8 cellular contexts compared by ENCODE assay signal in the genomic region with DNA sequence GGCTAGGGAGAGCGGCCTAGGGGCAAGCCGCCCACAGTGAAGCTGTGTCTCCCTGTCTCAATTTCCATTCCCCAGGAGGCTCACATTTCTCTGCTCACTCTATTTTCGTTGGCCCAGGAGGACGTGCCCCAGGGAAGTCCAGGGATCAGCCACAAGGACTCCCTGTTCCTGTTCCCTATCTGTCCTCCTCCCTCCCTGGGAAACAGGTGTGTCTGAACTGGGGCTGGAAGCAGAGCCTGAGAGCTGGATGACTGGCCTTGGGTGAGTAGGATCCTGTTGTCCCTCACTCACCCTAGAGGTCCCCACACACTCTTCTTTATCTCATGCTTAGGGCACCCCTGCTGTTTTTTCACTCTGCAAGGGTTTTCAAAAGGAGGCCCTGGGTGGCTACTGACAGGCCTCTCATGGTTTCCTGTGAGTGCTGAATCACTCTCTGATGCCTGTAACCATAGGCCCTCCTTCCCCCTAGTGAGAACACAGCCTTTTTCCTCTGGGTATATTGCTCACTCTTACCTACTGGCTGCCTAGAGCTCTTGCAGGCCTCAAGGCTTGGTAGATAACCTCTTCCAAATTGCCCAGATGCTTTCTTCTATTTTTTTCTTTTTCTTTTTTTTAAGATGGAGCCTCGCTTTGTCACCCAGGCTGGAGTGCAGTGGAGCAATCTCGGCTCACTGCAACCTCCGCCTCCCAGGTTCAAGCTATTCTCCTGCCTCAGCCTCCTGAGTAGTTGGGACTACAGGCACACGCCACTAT. TPM values are rescaled to one million over a fixed set of nuclear protein-coding genes. Genes with fewer than 3 reads are reported as not detected.
DNase-seq lines count a peak whose midpoint lies in the region; ATAC-seq and TF ChIP-seq lines count a peak whose summit lies in the region.

No MANE protein-coding gene starts in this region.

- peak overlapping the region; percentile 23 for H4K12ac ChIP-seq in trophoblast cell (ENCODE audit: low read depth, low read length)

- H2BK120ac ChIP-seq in trophoblast cell (ENCODE audit: insufficient read depth, low read length, poor library complexity), result no peak overlapping the region

- H3K9ac ChIP-seq in GM23248 (peak overlapping the region; percentile 51; the same call in 1 of the 2 replicates), trophoblast cell (ENCODE audit: low read length) (no peak overlapping the region), Karpas-422 (ENCODE audit: low read length) (no peak overlapping the region)

- H3K18ac ChIP-seq in trophoblast cell (ENCODE audit: low read length), result no peak overlapping the region

- H2AK5ac ChIP-seq in trophoblast cell (ENCODE audit: low read length), result no peak overlapping the region

- H3K9me3 ChIP-seq in GM23248 (ENCODE audit: low read depth) (no peaks in the 10 kb centered on the region), RWPE2 (ENCODE audit: severe bottlenecking) (no peaks in the 10 kb centered on the region), trophoblast cell (ENCODE audit: insufficient read depth, low read depth, low read length) (no peaks in the 10 kb centered on the region), Karpas-422 (ENCODE audit: low read length) (no peaks in the 10 kb centered on the region)

- peak overlapping the region; percentile 46 for H2BK12ac ChIP-seq in trophoblast cell (ENCODE audit: low read length)

- peaks cover 22% of the 10 kb centered on the region for H3K79me2 ChIP-seq in GM23248 (ENCODE audit: insufficient read depth)
- H3K79me2 ChIP-seq in trophoblast cell (ENCODE audit: control insufficient read depth, insufficient read depth, low read length, poor library complexity), result peaks cover 16% of the 10 kb centered on the region
- peaks cover 17% of the 10 kb centered on the region for H3K79me2 ChIP-seq in Karpas-422 (ENCODE audit: low read length)

- ATAC-seq in RWPE2 (ENCODE audit: low read depth) (peak; percentile 17; the same call in 1 of the 3 replicates), HG02642 (IDR thresholded peaks at IDR 0.05; ENCODE audit: poor library complexity, unreplicated experiment) (no peak), HG02973 (IDR thresholded peaks at IDR 0.05; ENCODE audit: unreplicated experiment) (no peak)

- H3K9me2 ChIP-seq in GM23248 (ENCODE audit: insufficient read depth) (no peaks in the 10 kb centered on the region), Karpas-422 (replicated peaks; ENCODE audit: insufficient read depth, low read length) (no peaks in the 10 kb centered on the region)

- peak overlapping the region; percentile 70 for H3K27ac ChIP-seq in GM23248
- H3K27ac ChIP-seq in RWPE2 (ENCODE audit: poor library complexity, severe bottlenecking), result peak overlapping the region; percentile 26
- H3K27ac ChIP-seq in trophoblast cell (ENCODE audit: low read depth, low read length), result peak overlapping the region; percentile 45
- H3K27ac ChIP-seq in Karpas-422 (ENCODE audit: low read length), result no peak overlapping the region

- H3K4me2 ChIP-seq in GM23248 (ENCODE audit: unreplicated experiment) (no peak overlapping the region), trophoblast cell (ENCODE audit: low read length) (no peak overlapping the region), Karpas-422 (ENCODE audit: low read depth, low read length, poor library complexity, severe bottlenecking) (no peak overlapping the region)

- peak overlapping the region; percentile 26 for H4K8ac ChIP-seq in trophoblast cell (ENCODE audit: low read depth, low read length)

- in situ Hi-C loops in GM23248 (cut with MboI), result no loop called here
- in situ Hi-C loops in ACHN (cut with HindIII; ENCODE audit: low pct_ligation_motif_present, low pct_unique_long_range_greater_than_20kb, low sequenced_read_pairs), result no loop called here

- peaks cover 18% of the 10 kb centered on the region; the same call in 1 of the 2 replicates for H3F3A ChIP-seq in GM23248 (ENCODE audit: insufficient read depth)

- no peak overlapping the region for H3K4ac ChIP-seq in trophoblast cell (ENCODE audit: low read depth, low read length)

- peak; percentile 85 for DNase-seq in GM23248
- no peak for DNase-seq in RWPE2 (ENCODE audit: low spot score)
- peak; percentile 77 for DNase-seq in brain pericyte (ENCODE audit: low read depth, low spot score)
- no peak for DNase-seq in trophoblast cell
- no peak for DNase-seq in ACHN
- no peak for DNase-seq in Karpas-422

- TF ChIP-seq CTCF in RWPE2 (IDR thresholded peaks at IDR 0.05; ENCODE audit: poor library complexity, severe bottlenecking), result no peak

- peaks cover 22% of the 10 kb centered on the region for H3K79me1 ChIP-seq in trophoblast cell (ENCODE audit: low read length)

- peak overlapping the region; percentile 45 for H4K91ac ChIP-seq in trophoblast cell (ENCODE audit: low read depth, low read length)

- H3K4me3 ChIP-seq in GM23248 (no peak overlapping the region), RWPE2 (ENCODE audit: severe bottlenecking) (no peak overlapping the region), trophoblast cell (ENCODE audit: low read depth, low read length) (no peak overlapping the region), Karpas-422 (ENCODE audit: low read length) (no peak overlapping the region)

- peak overlapping the region; percentile 1 for H2BK5ac ChIP-seq in trophoblast cell (ENCODE audit: low read depth, low read length, poor library complexity)

- H3K36me3 ChIP-seq in GM23248 (ENCODE audit: low read depth) (no peaks in the 10 kb centered on the region), RWPE2 (ENCODE audit: low read depth) (peaks cover 5% of the 10 kb centered on the region; the same call in 1 of the 2 replicates), trophoblast cell (ENCODE audit: control insufficient read depth in 1 of 2, insufficient read depth in 2 of 2, low read length in 2 of 2) (no peaks in the 10 kb centered on the region), Karpas-422 (ENCODE audit: insufficient read depth, low read length) (no peaks in the 10 kb centered on the region)

- 76% methylated on average over 8 of the region's 8 CpGs for WGBS in GM23248 (ENCODE audit: low coverage in 1 of 2, low lambda C conversion rate in 2 of 2, missing lambda C conversion rate in 2 of 2), 2 experiments
- WGBS in trophoblast cell (ENCODE audit: extremely low coverage, insufficient coverage, insufficient read length), result no CpG with 5 or more reads among the region's 8 CpGs

- H3K27me3 ChIP-seq in GM23248 (replicated peaks; ENCODE audit: insufficient read depth), result no peaks in the 10 kb centered on the region
- no peaks in the 10 kb centered on the region for H3K27me3 ChIP-seq in RWPE2 (ENCODE audit: insufficient read depth, poor library complexity, severe bottlenecking)
- no peaks in the 10 kb centered on the region for H3K27me3 ChIP-seq in trophoblast cell (ENCODE audit: insufficient read depth, low read length)
- 0 out of 2 replicates have a peak, but pooled peaks cover 4% of the 10 kb centered on the region for H3K27me3 ChIP-seq in Karpas-422 (ENCODE audit: low read length)

- no peaks in the 10 kb centered on the region for H4K20me1 ChIP-seq in GM23248 (ENCODE audit: insufficient read depth)
- H4K20me1 ChIP-seq in Karpas-422 (ENCODE audit: insufficient read depth, low read depth, low read length), result no peaks in the 10 kb centered on the region

- H2AFZ ChIP-seq in GM23248 (peak overlapping the region; percentile 59), trophoblast cell (ENCODE audit: insufficient read depth, low read length, poor library complexity) (no peak overlapping the region), Karpas-422 (ENCODE audit: low read length) (no peak overlapping the region)

- H3K14ac ChIP-seq in trophoblast cell (ENCODE audit: low read length), result peak overlapping the region; percentile 24

- H3K23ac ChIP-seq in trophoblast cell (ENCODE audit: low read length), result no peak overlapping the region

- peaks cover 15% of the 10 kb centered on the region for H3K4me1 ChIP-seq in GM23248 (ENCODE audit: insufficient read depth)
- peaks cover 11% of the 10 kb centered on the region for H3K4me1 ChIP-seq in RWPE2 (ENCODE audit: insufficient read depth, poor library complexity, severe bottlenecking)
- peaks cover 7 to 19% of the 10 kb centered on the region in 2 experiments for H3K4me1 ChIP-seq in trophoblast cell (ENCODE audit: control insufficient read depth in 1 of 2, insufficient read depth in 2 of 2, low read length in 2 of 2)
- H3K4me1 ChIP-seq in Karpas-422 (ENCODE audit: low read length), result peaks cover 18% of the 10 kb centered on the region

RNA-seq across cellular contexts. Expression of gene UTP11, which starts 3.3 kb away (rescaled TPM):
- 25.8 and 37.1 TPM in 2 replicates for total RNA-seq in GM23248 (2014; rRNA removed; shearing (Covaris generic))
- polyA plus RNA-seq in GM23248 (2016; fragmentation: Nextera tagmentation; extraction: Ambion mirVana), result 51.0 and 54.3 TPM in 2 replicates
- polyA plus RNA-seq in trophoblast cell (2013), result 56.4 and 56.8 TPM in 2 replicates
- 27.3 and 31.1 TPM in 2 replicates for total RNA-seq in Karpas-422 (2014; rRNA removed; shearing (Covaris generic); ENCODE audit: low replicate concordance)

RNA-seq across cellular contexts. Expression of gene FHL3, which starts 4.0 kb away (rescaled TPM):
- total RNA-seq in GM23248 (2014; rRNA removed; shearing (Covaris generic)), result 26.9 and 31.7 TPM in 2 replicates
- 44.4 and 48.0 TPM in 2 replicates for polyA plus RNA-seq in GM23248 (2016; fragmentation: Nextera tagmentation; extraction: Ambion mirVana)
- polyA plus RNA-seq in trophoblast cell (2013), result 56.9 and 57.3 TPM in 2 replicates
- 4.6 and 10.7 TPM in 2 replicates for total RNA-seq in Karpas-422 (2014; rRNA removed; shearing (Covaris generic); ENCODE audit: low replicate concordance)

RNA-seq across cellular contexts. Expression of gene SF3A3, which starts 19.4 kb away (rescaled TPM):
- total RNA-seq in GM23248 (2014; rRNA removed; shearing (Covaris generic)), result 37.9 and 62.3 TPM in 2 replicates
- polyA plus RNA-seq in GM23248 (2016; fragmentation: Nextera tagmentation; extraction: Ambion mirVana), result 63.4 and 72.3 TPM in 2 replicates
- polyA plus RNA-seq in trophoblast cell (2013), result 33.9 and 37.1 TPM in 2 replicates
- total RNA-seq in Karpas-422 (2014; rRNA removed; shearing (Covaris generic); ENCODE audit: low replicate concordance), result 56.8 and 124 TPM in 2 replicates

RNA-seq across cellular contexts. Expression of gene POU3F1, which starts 37.3 kb away (rescaled TPM):
- total RNA-seq in GM23248 (2014; rRNA removed; shearing (Covaris generic)), result not detected in 2 replicates
- not detected in 2 replicates for polyA plus RNA-seq in GM23248 (2016; fragmentation: Nextera tagmentation; extraction: Ambion mirVana)
- polyA plus RNA-seq in trophoblast cell (2013), result 0.44 and 0.46 TPM in 2 replicates
- 0.07 TPM in 1 of 2 replicates, not detected in the other for total RNA-seq in Karpas-422 (2014; rRNA removed; shearing (Covaris generic); ENCODE audit: low replicate concordance)

Comparison
In these comparisons a context has a peak if more than half of its experiments do, and no peak if none do; other contexts are left out.
1. DNase-seq: peak in GM23248 (single experiment) and brain pericyte (single experiment); none in RWPE2 (single experiment), trophoblast cell (0 of 2), ACHN (single experiment) and Karpas-422 (single experiment).